Comparison of ENCODE assay signal across 8 cellular contexts in genomic region chr3:52277972-52278509, GRCh38. TPM values are rescaled to one million over a fixed set of nuclear protein-coding genes. Genes with fewer than 3 reads are reported as not detected.
DNase-seq lines count a peak whose midpoint lies in the region; ATAC-seq and TF ChIP-seq lines count a peak whose summit lies in the region.

No MANE protein-coding gene starts in this region.

- H3K9me2 ChIP-seq in SU-DHL-6 (replicated peaks; ENCODE audit: insufficient read depth, low read length) = no peaks in the 10 kb centered on the region

- H3K27ac ChIP-seq in SU-DHL-6 (ENCODE audit: low read depth, low read length) (peak overlapping the region; percentile 73), liver (ENCODE audit: low read depth in 1 of 2, low read length in 2 of 2) (peak overlapping the region; percentile 93 to 99)

- H3K27me3 ChIP-seq in SU-DHL-6 (ENCODE audit: low read length) = no peaks in the 10 kb centered on the region
- H3K27me3 ChIP-seq in liver (ENCODE audit: control insufficient read depth in 4 of 4, insufficient read depth in 4 of 4, low read length in 3 of 4) = no peaks in the 10 kb centered on the region

- H4K20me1 ChIP-seq in SU-DHL-6 (ENCODE audit: low read depth, low read length) = peaks cover 26% of the 10 kb centered on the region

- ATAC-seq in GM19397 (IDR thresholded peaks at IDR 0.05; ENCODE audit: unreplicated experiment) (peak; percentile 77), HG03442 (IDR thresholded peaks at IDR 0.05; ENCODE audit: unreplicated experiment) (peak; percentile 52)

- peaks cover 4 to 47% (median 35%) of the 10 kb centered on the region in 4 donors for H3K4me1 ChIP-seq in liver (ENCODE audit: control insufficient read depth in 4 of 4, insufficient read depth in 4 of 4, low read length in 3 of 4)

- H3K79me2 ChIP-seq in SU-DHL-6 (ENCODE audit: insufficient read depth, low read length) = peaks cover 52% of the 10 kb centered on the region

- WGBS in liver = under 1% methylated on average over 54 of the region's 54 CpGs

- H3K4me3 ChIP-seq in SU-DHL-6 (ENCODE audit: insufficient read depth, low read length, poor library complexity, severe bottlenecking) (peak overlapping the region; percentile 86), liver (ENCODE audit: low read depth in 1 of 3, low read length in 3 of 3) (peak overlapping the region; percentile 81 to 99 (median 82))

- peak overlapping the region; percentile 97 for H3K4me2 ChIP-seq in SU-DHL-6 (ENCODE audit: low read depth, low read length, poor library complexity, severe bottlenecking)

- H3K36me3 ChIP-seq in SU-DHL-6 (ENCODE audit: low read length) (no peaks in the 10 kb centered on the region), liver (ENCODE audit: control insufficient read depth in 4 of 4, insufficient read depth in 3 of 4, low read depth in 1 of 4, low read length in 3 of 4) (peaks cover 0 to 4% (median under 1%) of the 10 kb centered on the region in 4 donors)

- H3K9ac ChIP-seq in SU-DHL-6 (ENCODE audit: low read length) (peak overlapping the region; percentile 73), liver (ENCODE audit: low read depth in 1 of 2, low read length in 2 of 2) (peak overlapping the region; percentile 92 to 99)

- H2AFZ ChIP-seq in SU-DHL-6 (ENCODE audit: low read depth, low read length, severe bottlenecking) = peak overlapping the region; percentile 72

- H3K9me3 ChIP-seq in SU-DHL-6 (ENCODE audit: insufficient read depth, low read length) = no peaks in the 10 kb centered on the region
- H3K9me3 ChIP-seq in liver (ENCODE audit: control insufficient read depth in 4 of 4, low read length in 3 of 4) = no peaks in the 10 kb centered on the region

- DNase-seq in Caki2 (ENCODE audit: low read depth) (peak; percentile 78), cerebellum (ENCODE audit: low spot score) (peak; percentile 72), ecto neural progenitor cell (ENCODE audit: low spot score) (no peak)
- DNase-seq in stimulated activated CD8-positive, alpha-beta memory T cell treated with anti-CD3 and anti-CD28 coated beads, Interleukin-15, amount 100 ng/mL, for 24 hours (ENCODE audit: low read depth) = peak; percentile 36

- peak; percentile 23 for TF ChIP-seq CTCF in SU-DHL-6 (IDR thresholded peaks at IDR 0.05; ENCODE audit: insufficient read depth, low read length, poor library complexity, severe bottlenecking)
- TF ChIP-seq CTCF in liver (IDR thresholded peaks at IDR 0.05; ENCODE audit: low read depth, low read length, missing input control) = peak; percentile 14

- peaks cover 10% of the 10 kb centered on the region for H3F3A ChIP-seq in SU-DHL-6 (ENCODE audit: insufficient read depth)

- in situ Hi-C loops in Caki2 (cut with HindIII; ENCODE audit: low pct_unique_long_range_greater_than_20kb, low sequenced_read_pairs) = no loop called here

- no peak for TF ChIP-seq RAD21 in liver (IDR thresholded peaks at IDR 0.05)

TF ChIP-seq in liver, 16 proteins besides CTCF, POLR2A, EP300 and RAD21:
- TF ChIP-seq ATF3 (IDR thresholded peaks at IDR 0.05) = no peak
- TF ChIP-seq TAF1 (conservative IDR thresholded peaks at IDR 0.05) = peak; percentile 13
- TF ChIP-seq HNF4A (conservative IDR thresholded peaks at IDR 0.05) = no peak
- no peak for TF ChIP-seq EGR1 (IDR thresholded peaks at IDR 0.05; ENCODE audit: low read depth in 2 of 2)
- no peak for TF ChIP-seq HNF4G (IDR thresholded peaks at IDR 0.05)
- TF ChIP-seq REST (IDR thresholded peaks at IDR 0.05) = no peak
- no peak for TF ChIP-seq FOXA2 (IDR thresholded peaks at IDR 0.05)
TF ChIP-seq in liver: peak in this region for 1.

RNA-seq across cellular contexts. Expression of gene WDR82, which starts 0.4 kb away (rescaled TPM):
- total RNA-seq in Caki2 (2014; rRNA removed; shearing (Covaris generic); ENCODE audit: low replicate concordance) = 34.2 and 35.1 TPM in 2 replicates
- total RNA-seq in cerebellum (117 TPM), liver (10 to 100 TPM; 31.7 to 44.3 TPM)
- 10 to 100 TPM in 1 of 2 donors, 1 to 10 TPM in 1; 4.3 to 19.4 TPM for polyA plus RNA-seq in liver

RNA-seq across cellular contexts. Expression of gene GLYCTK, which starts 9.6 kb away (rescaled TPM):
- 19.9 and 24.8 TPM in 2 replicates for total RNA-seq in Caki2 (2014; rRNA removed; shearing (Covaris generic); ENCODE audit: low replicate concordance)
- 4.0 TPM for total RNA-seq in cerebellum
- 100 to 1,000 TPM in 1 of 2 donors, 10 to 100 TPM in 1; 67.8 to 224 TPM for total RNA-seq in liver
- 100 to 1,000 TPM; 176 to 180 TPM for polyA plus RNA-seq in liver

RNA-seq across cellular contexts. Expression of gene PPM1M, which starts 32.5 kb away (rescaled TPM):
- 4.8 and 7.4 TPM in 2 replicates for total RNA-seq in Caki2 (2014; rRNA removed; shearing (Covaris generic); ENCODE audit: low replicate concordance)
- 3.1 TPM for total RNA-seq in cerebellum
- 1 to 10 TPM; 5.5 TPM for total RNA-seq in liver
- polyA plus RNA-seq in liver = 1 to 10 TPM; 2.8 to 3.8 TPM

RNA-seq across cellular contexts. Expression of gene DNAH1, which starts 38.1 kb away (rescaled TPM):
- 1.0 and 2.7 TPM in 2 replicates for total RNA-seq in Caki2 (2014; rRNA removed; shearing (Covaris generic); ENCODE audit: low replicate concordance)
- total RNA-seq in cerebellum (5.0 TPM), liver (1 to 10 TPM; 1.5 to 6.0 TPM)
- polyA plus RNA-seq in liver = 1 to 10 TPM; 1.7 to 3.3 TPM

RNA-seq across cellular contexts. Expression of gene TWF2, which starts 39.1 kb away (rescaled TPM):
- total RNA-seq in Caki2 (2014; rRNA removed; shearing (Covaris generic); ENCODE audit: low replicate concordance) = 206 and 242 TPM in 2 replicates
- total RNA-seq in cerebellum = 15.1 TPM
- total RNA-seq in liver = 10 to 100 TPM; 12.7 to 26.3 TPM
- 10 to 100 TPM; 12.0 to 22.6 TPM for polyA plus RNA-seq in liver
